ENCODE assay signal across 8 cellular contexts in genomic region chr1:43549921-43550597, GRCh38. TPM values are rescaled to one million over a fixed set of nuclear protein-coding genes. Genes with fewer than 3 reads are reported as not detected.
DNase-seq lines count a peak whose midpoint lies in the region; ATAC-seq, FAIRE-seq and TF ChIP-seq lines count a peak whose summit lies in the region.

No MANE protein-coding gene starts in this region.

- DNase-seq in NCI-H1417 (lab: John Stamatoyannopoulos, UW) (peak; percentile 81 to 97 (median 96)), NCI-H1417 treated with DMSO at 0.1 percent for 48 hours (lab: John Stamatoyannopoulos, UW) (no peak), NT2/D1 (ENCODE audit: low read depth, low spot score) (peak; percentile 85), psoas muscle (no peak), occipital lobe (lab: John Stamatoyannopoulos, UW) (no peak), RCC 7860 (ENCODE audit: low spot score) (no peak), urothelium cell line (ENCODE audit: low spot score) (no peak)

- TF ChIP-seq POLR2A in gastroesophageal sphincter (IDR thresholded peaks at IDR 0.05) = no peak

- peak overlapping the region; percentile 5 for H3K4me3 ChIP-seq in NT2/D1 (ENCODE audit: insufficient read length, low read depth)
- H3K4me3 ChIP-seq in gastroesophageal sphincter = peak overlapping the region in 1 of 2 donors; percentile 37
- peak overlapping the region; percentile 36 for H3K4me3 ChIP-seq in psoas muscle

- H3K36me3 ChIP-seq in NT2/D1 (ENCODE audit: insufficient read depth, insufficient read length, low read length) = peaks cover 64% of the 10 kb centered on the region
- H3K36me3 ChIP-seq in gastroesophageal sphincter = peaks cover 0 to 32% of the 10 kb centered on the region in 2 donors
- H3K36me3 ChIP-seq in psoas muscle (ENCODE audit: insufficient read depth in 1 of 2, low read depth in 1 of 2) = no peaks in the 10 kb centered on the region

- no peaks in the 10 kb centered on the region for H3K9me3 ChIP-seq in NT2/D1 (ENCODE audit: insufficient read depth, low read length)
- H3K9me3 ChIP-seq in gastroesophageal sphincter = no peaks in the 10 kb centered on the region
- no peaks in the 10 kb centered on the region for H3K9me3 ChIP-seq in psoas muscle

- H3K27me3 ChIP-seq in NT2/D1 (ENCODE audit: insufficient read depth, insufficient read length) (no peaks in the 10 kb centered on the region), gastroesophageal sphincter (no peaks in the 10 kb centered on the region), psoas muscle (ENCODE audit: insufficient read depth in 3 of 3, low read length in 2 of 3) (peaks cover 0 to 4% (median 0%) of the 10 kb centered on the region in 3 donors)

- FAIRE-seq in RCC 7860 (lab: Jason Lieb, UNC) (no peak), urothelium cell line (lab: Jason Lieb, UNC) (no peak)

- H3K27ac ChIP-seq in gastroesophageal sphincter (peak overlapping the region in 3 of 4 donors; percentile 77 to 82 (median 80)), psoas muscle (no peak overlapping the region)

- H3K4me1 ChIP-seq in NT2/D1 (ENCODE audit: insufficient read depth, insufficient read length) (peaks cover 59% of the 10 kb centered on the region), gastroesophageal sphincter (peaks cover 3 to 99% (median 7%) of the 10 kb centered on the region in 3 donors), psoas muscle (no peaks in the 10 kb centered on the region)

- ATAC-seq in gastroesophageal sphincter (peak; percentile 56), psoas muscle (no peak)

- 0 to 29% methylated on average over 2 to 20 of the region's 30 CpGs for WGBS in gastroesophageal sphincter (ENCODE audit: low coverage in 1 of 2), 2 donors
- 52 to 56% (median 55%) methylated on average over 26 to 30 of the region's 30 CpGs for WGBS in psoas muscle, 3 donors

- no peak for TF ChIP-seq CTCF in gastroesophageal sphincter (IDR thresholded peaks at IDR 0.05)
- TF ChIP-seq CTCF in psoas muscle (IDR thresholded peaks at IDR 0.05) = no peak

- peak overlapping the region; percentile 53 for H3K9ac ChIP-seq in NT2/D1 (ENCODE audit: insufficient read length, low read depth)

- intact Hi-C loops in psoas muscle (cut with DNase I) = no loop called here

- no peak for TF ChIP-seq EP300 in gastroesophageal sphincter (IDR thresholded peaks at IDR 0.05)

RNA-seq across cellular contexts. Expression of gene PTPRF, which starts 19.4 kb away (rescaled TPM):
- total RNA-seq in gastroesophageal sphincter = 10 to 100 TPM; 55.8 to 80.4 (median 60.8) TPM
- 1 to 10 TPM; 1.9 to 8.9 (median 3.8) TPM for total RNA-seq in psoas muscle
- 1 to 10 TPM in 1 of 3 donors, under 1 TPM in 2; 0.65 to 1.3 (median 0.93) TPM for polyA plus RNA-seq in psoas muscle
- 37.6 TPM for total RNA-seq in occipital lobe

Comparison
In these comparisons a context has a peak if more than half of its experiments do, and no peak if none do; other contexts are left out.
1. DNase-seq: peak in NCI-H1417 (3 of 3) and NT2/D1 (single experiment); none in NCI-H1417 treated with DMSO at 0.1 percent for 48 hours (single experiment), psoas muscle (0 of 2), occipital lobe (single experiment), RCC 7860 (single experiment) and urothelium cell line (single experiment).